16 cellular contexts compared by ENCODE assay signal in the genomic region with DNA sequence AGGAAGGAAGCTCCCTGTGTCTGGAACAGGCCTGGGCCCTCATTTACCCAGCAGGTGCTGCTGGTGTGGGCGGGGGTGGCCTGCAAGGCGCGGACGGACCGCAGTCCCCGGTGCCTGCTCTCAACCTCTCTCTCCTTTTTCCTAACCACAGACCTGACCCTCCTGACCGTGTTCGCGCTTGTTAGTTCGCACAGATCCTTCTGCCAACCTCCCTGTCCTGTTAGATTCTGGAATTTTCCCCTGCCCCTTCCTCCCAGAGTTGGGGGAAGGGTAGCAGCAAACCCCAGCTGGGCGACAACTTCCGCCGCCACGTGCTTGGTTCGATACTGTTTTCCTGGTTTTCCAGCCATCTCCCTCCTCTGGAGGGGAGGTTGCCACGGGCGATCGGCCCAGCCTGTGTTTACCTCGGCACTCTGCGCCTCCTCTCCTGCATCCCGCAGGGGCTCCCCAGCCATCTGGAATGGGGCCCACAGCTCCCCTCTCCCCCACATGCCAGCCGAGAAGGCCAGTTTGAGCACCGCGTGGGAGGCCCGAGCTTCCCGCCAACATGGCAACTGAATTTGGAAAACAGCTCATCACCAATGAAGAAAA.
DNase-seq lines count a peak whose midpoint lies in the region; ATAC-seq and TF ChIP-seq lines count a peak whose summit lies in the region.
"Had no signal": no experiment of that assay in that cellular context is flagged by ENCODE, and none has a peak within 500 bp of the region (broad histone marks: within the 10 kb centered on the region; RNA-seq: fewer than 3 reads in every experiment).

No MANE protein-coding gene starts in this region.

- peaks cover 62% of the 10 kb centered on the region for H3K27me3 Mint-ChIP-seq in progenitor cell of endocrine pancreas

- H3K36me3 Mint-ChIP-seq in progenitor cell of endocrine pancreas (ENCODE audit: insufficient read depth) = no peaks in the 10 kb centered on the region
- H3K36me3 Mint-ChIP-seq: activated naive CD4-positive, alpha-beta T cell treated with anti-CD3 and anti-CD28 coated beads, Interleukin-2, amount 50 U/mL, for 72 hours had no signal

- no peaks in the 10 kb centered on the region for H3K9me3 Mint-ChIP-seq in progenitor cell of endocrine pancreas (ENCODE audit: low read depth)
- H3K9me3 Mint-ChIP-seq: activated CD4-positive, alpha-beta memory T cell treated with anti-CD3 and anti-CD28 coated beads, Interleukin-2, amount 10 ng/mL, durations not matched to agents 7 days and 5 days; activated naive CD4-positive, alpha-beta T cell treated with anti-CD3 and anti-CD28 coated beads, Interleukin-2, amount 50 U/mL, for 72 hours; central memory CD8-positive, alpha-beta T cell; IgD-negative memory B cell; T-helper 2 cell treated with Interferon-gamma antibody and Interleukin-4, amounts not matched to agents 5 μg/mL and 100 μg/mL, for 36 hours had no signal

- peaks cover 6% of the 10 kb centered on the region for H3K4me1 Mint-ChIP-seq in progenitor cell of endocrine pancreas (ENCODE audit: low read depth)
- H3K4me1 Mint-ChIP-seq: central memory CD8-positive, alpha-beta T cell had no signal

- H3K27ac Mint-ChIP-seq in progenitor cell of endocrine pancreas = no peak overlapping the region
- H3K27ac Mint-ChIP-seq: activated CD4-positive, alpha-beta memory T cell treated with anti-CD3 and anti-CD28 coated beads, Interleukin-2, amount 10 ng/mL, durations not matched to agents 7 days and 5 days; activated naive CD4-positive, alpha-beta T cell treated with anti-CD3 and anti-CD28 coated beads, Interleukin-2, amount 50 U/mL, for 72 hours; IgD-negative memory B cell; T-helper 2 cell treated with Interferon-gamma antibody and Interleukin-4, amounts not matched to agents 5 μg/mL and 100 μg/mL, for 36 hours had no signal

- DNase-seq in NCI-H1105 treated with DMSO at 0.1 percent for 48 hours (lab: John Stamatoyannopoulos, UW) (peak; percentile 6), NCI-H1105 (lab: John Stamatoyannopoulos, UW) (no peak), NCI-H1092 (lab: John Stamatoyannopoulos, UW) (peak; percentile 81), cerebellar nuclear complex (lab: John Stamatoyannopoulos, UW) (peak; percentile 33 to 79), progenitor cell of endocrine pancreas (ENCODE audit: low spot score, unreplicated experiment) (peak; percentile 8), GM13976 (ENCODE audit: low spot score) (no peak)
- no peak for DNase-seq in activated CD4-positive, alpha-beta T cell treated with anti-CD3 and anti-CD28 coated beads for 48 hours
- DNase-seq: activated CD4-positive, alpha-beta memory T cell treated with anti-CD3 and anti-CD28 coated beads, Interleukin-2, amount 10 ng/mL, durations not matched to agents 7 days and 5 days; Calu3; GOT3; NCI-H2107 had no signal

- in situ Hi-C loops in GM13976 (cut with MboI; ENCODE audit: low sequenced_read_pairs, unreplicated experiment) = no loop called here

- TF ChIP-seq CTCF in progenitor cell of endocrine pancreas (IDR thresholded peaks at IDR 0.05; ENCODE audit: unreplicated experiment) (no peak), GM13976 (IDR thresholded peaks at IDR 0.05; ENCODE audit: borderline replicate concordance, control extremely low read depth, extremely low read depth, insufficient read depth, missing control alignments) (no peak)

- no peak overlapping the region for H3K4me3 Mint-ChIP-seq in progenitor cell of endocrine pancreas (ENCODE audit: low read depth)
- H3K4me3 Mint-ChIP-seq: activated CD4-positive, alpha-beta memory T cell treated with anti-CD3 and anti-CD28 coated beads, Interleukin-2, amount 10 ng/mL, durations not matched to agents 7 days and 5 days; central memory CD8-positive, alpha-beta T cell; IgD-negative memory B cell; T-helper 2 cell treated with Interferon-gamma antibody and Interleukin-4, amounts not matched to agents 5 μg/mL and 100 μg/mL, for 36 hours had no signal

- ATAC-seq in GM21529 (IDR thresholded peaks at IDR 0.05; ENCODE audit: unreplicated experiment) = no peak
- ATAC-seq: activated naive CD4-positive, alpha-beta T cell treated with anti-CD3 and anti-CD28 coated beads, Interleukin-2, amount 50 U/mL, for 72 hours had no signal

Comparison
In these comparisons a context has a peak if more than half of its experiments do, and no peak if none do; other contexts are left out.
1. DNase-seq: peak in NCI-H1105 treated with DMSO at 0.1 percent for 48 hours (single experiment), NCI-H1092 (single experiment), cerebellar nuclear complex (2 of 2) and progenitor cell of endocrine pancreas (single experiment); none in NCI-H1105 (single experiment), GM13976 (single experiment) and activated CD4-positive, alpha-beta T cell treated with anti-CD3 and anti-CD28 coated beads for 48 hours (single experiment).